ENCODE assay signal across 14 cellular contexts in genomic region chr13:76828316-76828741, GRCh38. TPM values are rescaled to one million over a fixed set of nuclear protein-coding genes. Genes with fewer than 3 reads are reported as not detected.
DNase-seq lines count a peak whose midpoint lies in the region; ATAC-seq and TF ChIP-seq lines count a peak whose summit lies in the region.
"Had no signal": no experiment of that assay in that cellular context is flagged by ENCODE, and none has a peak within 500 bp of the region (broad histone marks: within the 10 kb centered on the region; RNA-seq: fewer than 3 reads in every experiment).

No MANE protein-coding gene starts in this region.

- 71% methylated on average over 3 of the region's 3 CpGs for WGBS in hepatocyte (ENCODE audit: low lambda C conversion rate, missing lambda C conversion rate)

- H2AFZ ChIP-seq in hepatocyte, result no peak overlapping the region

- H3K9me2 ChIP-seq in hepatocyte (replicated peaks; ENCODE audit: insufficient read depth), result no peaks in the 10 kb centered on the region

- no peaks in the 10 kb centered on the region for H4K20me1 ChIP-seq in hepatocyte (ENCODE audit: insufficient read depth, poor library complexity, severe bottlenecking)

- peak; percentile 27 for DNase-seq in NCI-H2171 (lab: John Stamatoyannopoulos, UW)
- DNase-seq in NCI-H2171 treated with DMSO at 0.1 percent for 48 hours (lab: John Stamatoyannopoulos, UW), result no peak
- DNase-seq in GM20000 (ENCODE audit: low spot score), result peak; percentile 20
- DNase-seq in fibroblast of peridontal ligament (ENCODE audit: extremely low read depth), result peak; percentile 28
- no peak for DNase-seq in T-helper 9 cell
- no peak for DNase-seq in hepatocyte (ENCODE audit: low spot score)
- DNase-seq: 8988T, activated B cell treated with CpG ODN at 0.5 μM for 24 hours, erythroblast, islet precursor cell, MM.1S, trophoblast cell had no signal

- H3K36me3 ChIP-seq in hepatocyte (replicated peaks; ENCODE audit: insufficient read depth, low read depth), result no peaks in the 10 kb centered on the region

- no peaks in the 10 kb centered on the region for H3K9me3 ChIP-seq in hepatocyte (ENCODE audit: low read depth)

- peak; percentile 39 for ATAC-seq in HG03280 (IDR thresholded peaks at IDR 0.05; ENCODE audit: unreplicated experiment)
- ATAC-seq in HG02981 (IDR thresholded peaks at IDR 0.05; ENCODE audit: unreplicated experiment), result no peak

- TF ChIP-seq CTCF in GM20000 (IDR thresholded peaks at IDR 0.05; ENCODE audit: extremely low read depth, missing control alignments), result no peak
- no peak for TF ChIP-seq CTCF in hepatocyte (IDR thresholded peaks at IDR 0.05; ENCODE audit: poor library complexity)

- peaks cover 19% of the 10 kb centered on the region for H3K4me1 ChIP-seq in hepatocyte (ENCODE audit: insufficient read depth)

- no peaks in the 10 kb centered on the region for H3K27me3 ChIP-seq in hepatocyte

- H3K4me3 ChIP-seq in hepatocyte, result no peak overlapping the region

- H3K79me2 ChIP-seq in hepatocyte, result no peaks in the 10 kb centered on the region

- no peak overlapping the region for H3K4me2 ChIP-seq in hepatocyte

- H3K27ac ChIP-seq in hepatocyte, result no peak overlapping the region

RNA-seq across cellular contexts. Expression of gene KCTD12, which starts 57.9 kb away (rescaled TPM):
- 62.8 and 70.5 TPM in 2 replicates for total RNA-seq in hepatocyte
- 7.7 and 9.1 TPM in 2 replicates for polyA plus RNA-seq in hepatocyte

Comparison
In these comparisons a context has a peak if more than half of its experiments do, and no peak if none do; other contexts are left out.
1. DNase-seq: peak in NCI-H2171 (single experiment), GM20000 (single experiment) and fibroblast of peridontal ligament (single experiment); none in NCI-H2171 treated with DMSO at 0.1 percent for 48 hours (single experiment), T-helper 9 cell (single experiment) and hepatocyte (single experiment).